In the genomic region with DNA sequence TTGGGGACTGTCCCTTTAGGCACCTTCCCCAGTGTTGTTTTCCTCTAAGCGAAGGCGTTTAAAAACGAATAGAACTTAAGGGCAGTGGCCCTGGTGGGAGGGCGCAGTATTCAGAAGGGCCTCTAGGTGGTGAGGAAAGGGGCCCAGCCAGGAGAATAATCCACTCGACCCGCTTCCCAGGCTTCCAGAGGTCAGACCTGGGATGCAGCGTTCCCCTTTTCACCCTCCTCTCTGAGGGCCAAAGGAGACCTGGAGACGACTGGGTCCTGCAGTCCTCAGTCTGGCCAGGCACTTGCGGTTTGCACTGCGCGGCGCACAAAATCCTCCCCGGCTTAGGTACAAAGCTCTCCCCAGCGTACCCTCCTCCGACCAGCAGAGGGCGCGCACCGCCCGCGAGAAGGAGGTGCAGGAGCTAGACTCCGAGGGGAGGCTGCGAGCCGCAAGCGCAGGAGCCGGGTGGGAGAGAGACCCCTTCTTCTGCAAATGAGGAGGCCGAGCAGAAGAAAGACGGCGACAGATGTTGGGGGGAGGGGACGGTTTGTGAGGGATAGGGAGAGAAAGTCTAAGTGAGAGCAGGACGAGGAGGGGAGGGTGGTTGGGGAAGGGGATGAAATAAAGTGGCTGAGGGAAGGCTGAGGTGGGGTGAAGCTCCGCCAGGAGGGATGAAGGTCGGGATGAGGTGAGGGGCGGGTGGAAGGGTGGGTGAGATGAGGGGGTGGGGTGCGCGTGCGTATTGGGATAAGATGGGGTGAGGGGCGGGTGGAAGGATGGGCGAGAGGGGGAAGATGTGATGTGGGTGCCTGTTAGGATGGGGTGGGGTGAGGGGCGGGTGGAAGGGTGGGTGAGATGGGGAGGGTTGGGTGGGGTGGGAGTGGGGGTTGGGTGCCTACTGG, we compare ENCODE assay signal across 1 cellular context.
TF ChIP-seq lines count a peak whose summit lies in the region.

No MANE protein-coding gene starts in this region.

TF ChIP-seq in K562, 482 proteins besides CTCF, POLR2A, EP300 and RAD21 (continues in another document):
- TF ChIP-seq CTBP1 (IDR thresholded peaks at IDR 0.05; ENCODE audit: borderline replicate concordance) (peak; percentile 26; the same call in 1 of the 2 replicates), RUNX1 (IDR thresholded peaks at IDR 0.05; ENCODE audit: low read depth) (no peak), ZFX (CRISPR knock-in tag; IDR thresholded peaks at IDR 0.05) (0 out of 2 replicates have a peak, but pooled peaks have one; percentile 23), CC2D1A (IDR thresholded peaks at IDR 0.05) (peak; percentile 59; the same call in 1 of the 2 replicates), NRF1 (conservative IDR thresholded peaks at IDR 0.05 in 1 of 2, IDR thresholded peaks at IDR 0.05 in 1 of 2) (peak; percentile 63 to 70), SMC3 (conservative IDR thresholded peaks at IDR 0.05; ENCODE audit: insufficient read depth, low read depth, low read length) (peak; percentile 52), ZBTB7A (IDR thresholded peaks at IDR 0.05; ENCODE audit: borderline replicate concordance, control insufficient read depth, low read depth, low read length) (peak; percentile 52; the same call in 1 of the 2 replicates), ZNF407 (IDR thresholded peaks at IDR 0.05; ENCODE audit: low read depth) (0 out of 2 replicates have a peak, but pooled peaks have one; percentile 11), XRCC5 (IDR thresholded peaks at IDR 0.05; ENCODE audit: low read depth, low read length) (peak; percentile 81; the same call in 1 of the 2 replicates), RBM25 (IDR thresholded peaks at IDR 0.05; ENCODE audit: low read depth, low read length, severe bottlenecking) (no peak), PRMT5 (CRISPR knock-in tag; IDR thresholded peaks at IDR 0.05) (no peak), CBX8 (IDR thresholded peaks at IDR 0.05; ENCODE audit: borderline replicate concordance, extremely low read depth, low read depth, low read length, poor library complexity, severe bottlenecking) (no peak), CBFB (CRISPR knock-in tag; IDR thresholded peaks at IDR 0.05) (peak; percentile 55; the same call in 1 of the 2 replicates), RBM39 (optimal IDR thresholded peaks at IDR 0.05; ENCODE audit: low read depth, low read length) (no peak), ZNF75A (CRISPR knock-in tag; IDR thresholded peaks at IDR 0.05) (no peak), ATF4 (CRISPR knock-in tag; IDR thresholded peaks at IDR 0.05) (no peak), ARID2 (IDR thresholded peaks at IDR 0.05) (0 out of 2 replicates have a peak, but pooled peaks have one; percentile 23), CREM (IDR thresholded peaks at IDR 0.05; ENCODE audit: low read depth) (0 out of 2 replicates have a peak, but pooled peaks have one; percentile 9), FOXJ3 (CRISPR knock-in tag; IDR thresholded peaks at IDR 0.05) (no peak), TFAP4 (CRISPR knock-in tag; IDR thresholded peaks at IDR 0.05; ENCODE audit: borderline replicate concordance) (peak; percentile 64; the same call in 1 of the 2 replicates), PCBP2 (IDR thresholded peaks at IDR 0.05; ENCODE audit: low read depth, low read length, poor library complexity, severe bottlenecking) (no peak), ZNF311 (CRISPR knock-in tag; IDR thresholded peaks at IDR 0.05) (no peak), CREB1 (IDR thresholded peaks at IDR 0.05) (no peak), CREB1 (CRISPR knock-in tag; IDR thresholded peaks at IDR 0.05) (peak; percentile 34; the same call in 1 of the 2 replicates), DEAF1 (CRISPR knock-in tag; IDR thresholded peaks at IDR 0.05) (peak; percentile 40), HBP1 (CRISPR knock-in tag; IDR thresholded peaks at IDR 0.05) (no peak), STAG1 (CRISPR knock-in tag; IDR thresholded peaks at IDR 0.05; ENCODE audit: borderline replicate concordance) (0 out of 2 replicates have a peak, but pooled peaks have one; percentile 16), SRSF9 (IDR thresholded peaks at IDR 0.05; ENCODE audit: borderline replicate concordance, low read depth, low read length) (no peak), ESRRA (IDR thresholded peaks at IDR 0.05; ENCODE audit: borderline replicate concordance, low read depth) (peak; percentile 58; the same call in 1 of the 2 replicates), MAZ (CRISPR knock-in tag; conservative IDR thresholded peaks at IDR 0.05 in 1 of 2, IDR thresholded peaks at IDR 0.05 in 1 of 2) (peak in 1 of 2 experiments; percentile 80; a peak in 2 of 4 replicates)
- TF ChIP-seq, protein P1, sequence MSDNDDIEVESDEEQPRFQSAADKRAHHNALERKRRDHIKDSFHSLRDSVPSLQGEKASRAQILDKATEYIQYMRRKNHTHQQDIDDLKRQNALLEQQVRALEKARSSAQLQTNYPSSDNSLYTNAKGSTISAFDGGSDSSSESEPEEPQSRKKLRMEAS (CRISPR knock-in tag; IDR thresholded peaks at IDR 0.05), result no peak
- TF ChIP-seq, protein P2, sequence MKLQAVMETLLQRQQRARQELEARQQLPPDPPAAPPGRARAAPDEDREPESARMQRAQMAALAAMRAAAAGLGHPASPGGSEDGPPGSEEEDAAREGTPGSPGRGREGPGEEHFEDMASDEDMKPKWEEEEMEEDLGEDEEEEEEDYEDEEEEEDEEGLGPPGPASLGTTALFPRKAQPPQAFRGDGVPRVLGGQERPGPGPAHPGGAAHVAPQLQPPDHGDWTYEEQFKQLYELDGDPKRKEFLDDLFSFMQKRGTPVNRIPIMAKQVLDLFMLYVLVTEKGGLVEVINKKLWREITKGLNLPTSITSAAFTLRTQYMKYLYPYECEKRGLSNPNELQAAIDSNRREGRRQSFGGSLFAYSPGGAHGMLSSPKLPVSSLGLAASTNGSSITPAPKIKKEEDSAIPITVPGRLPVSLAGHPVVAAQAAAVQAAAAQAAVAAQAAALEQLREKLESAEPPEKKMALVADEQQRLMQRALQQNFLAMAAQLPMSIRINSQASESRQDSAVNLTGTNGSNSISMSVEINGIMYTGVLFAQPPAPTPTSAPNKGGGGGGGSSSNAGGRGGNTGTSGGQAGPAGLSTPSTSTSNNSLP (IDR thresholded peaks at IDR 0.05; ENCODE audit: borderline replicate concordance, low read depth, low read length), result no peak
- TF ChIP-seq, protein P3, sequence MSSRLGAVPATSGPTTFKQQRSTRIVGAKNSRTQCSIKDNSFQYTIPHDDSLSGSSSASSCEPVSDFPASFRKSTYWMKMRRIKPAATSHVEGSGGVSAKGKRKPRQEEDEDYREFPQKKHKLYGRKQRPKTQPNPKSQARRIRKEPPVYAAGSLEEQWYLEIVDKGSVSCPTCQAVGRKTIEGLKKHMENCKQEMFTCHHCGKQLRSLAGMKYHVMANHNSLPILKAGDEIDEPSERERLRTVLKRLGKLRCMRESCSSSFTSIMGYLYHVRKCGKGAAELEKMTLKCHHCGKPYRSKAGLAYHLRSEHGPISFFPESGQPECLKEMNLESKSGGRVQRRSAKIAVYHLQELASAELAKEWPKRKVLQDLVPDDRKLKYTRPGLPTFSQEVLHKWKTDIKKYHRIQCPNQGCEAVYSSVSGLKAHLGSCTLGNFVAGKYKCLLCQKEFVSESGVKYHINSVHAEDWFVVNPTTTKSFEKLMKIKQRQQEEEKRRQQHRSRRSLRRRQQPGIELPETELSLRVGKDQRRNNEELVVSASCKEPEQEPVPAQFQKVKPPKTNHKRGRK (tag; IDR thresholded peaks at IDR 0.05), result no peak
- TF ChIP-seq, protein P4, sequence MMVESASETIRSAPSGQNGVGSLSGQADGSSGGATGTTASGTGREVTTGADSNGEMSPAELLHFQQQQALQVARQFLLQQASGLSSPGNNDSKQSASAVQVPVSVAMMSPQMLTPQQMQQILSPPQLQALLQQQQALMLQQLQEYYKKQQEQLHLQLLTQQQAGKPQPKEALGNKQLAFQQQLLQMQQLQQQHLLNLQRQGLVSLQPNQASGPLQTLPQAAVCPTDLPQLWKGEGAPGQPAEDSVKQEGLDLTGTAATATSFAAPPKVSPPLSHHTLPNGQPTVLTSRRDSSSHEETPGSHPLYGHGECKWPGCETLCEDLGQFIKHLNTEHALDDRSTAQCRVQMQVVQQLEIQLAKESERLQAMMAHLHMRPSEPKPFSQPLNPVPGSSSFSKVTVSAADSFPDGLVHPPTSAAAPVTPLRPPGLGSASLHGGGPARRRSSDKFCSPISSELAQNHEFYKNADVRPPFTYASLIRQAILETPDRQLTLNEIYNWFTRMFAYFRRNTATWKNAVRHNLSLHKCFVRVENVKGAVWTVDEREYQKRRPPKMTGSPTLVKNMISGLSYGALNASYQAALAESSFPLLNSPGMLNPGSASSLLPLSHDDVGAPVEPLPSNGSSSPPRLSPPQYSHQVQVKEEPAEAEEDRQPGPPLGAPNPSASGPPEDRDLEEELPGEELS (CRISPR knock-in tag; IDR thresholded peaks at IDR 0.05; ENCODE audit: borderline replicate concordance), result no peak
